ENCODE assay signal across 8 cellular contexts in genomic region chr12:120457133-120457532, GRCh38. TPM values are rescaled to one million over a fixed set of nuclear protein-coding genes. Genes with fewer than 3 reads are reported as not detected.
DNase-seq lines count a peak whose midpoint lies in the region; ATAC-seq and TF ChIP-seq lines count a peak whose summit lies in the region.

No MANE protein-coding gene starts in this region.

- no peaks in the 10 kb centered on the region for H3K9me3 Mint-ChIP-seq in activated naive CD4-positive, alpha-beta T cell treated with anti-CD3 and anti-CD28 coated beads, Interleukin-2, amount 10 ng/mL, durations not matched to agents 7 days and 5 days
- H3K9me3 Mint-ChIP-seq in endothelial cell (ENCODE audit: unreplicated experiment): no peaks in the 10 kb centered on the region

- no peak overlapping the region for H3K4me3 Mint-ChIP-seq in activated naive CD4-positive, alpha-beta T cell treated with anti-CD3 and anti-CD28 coated beads, Interleukin-2, amount 10 ng/mL, durations not matched to agents 7 days and 5 days
- H3K4me3 Mint-ChIP-seq in endothelial cell (ENCODE audit: unreplicated experiment): no peak overlapping the region

- peaks cover 3% of the 10 kb centered on the region for H3K4me1 Mint-ChIP-seq in activated naive CD4-positive, alpha-beta T cell treated with anti-CD3 and anti-CD28 coated beads, Interleukin-2, amount 10 ng/mL, durations not matched to agents 7 days and 5 days
- H3K4me1 Mint-ChIP-seq in endothelial cell (ENCODE audit: unreplicated experiment): no peaks in the 10 kb centered on the region

- H3K27ac Mint-ChIP-seq in activated naive CD4-positive, alpha-beta T cell treated with anti-CD3 and anti-CD28 coated beads, Interleukin-2, amount 10 ng/mL, durations not matched to agents 7 days and 5 days: peak overlapping the region; percentile 17
- H3K27ac Mint-ChIP-seq in endothelial cell (ENCODE audit: unreplicated experiment): no peak overlapping the region

- CTCF ChIA-PET in activated naive CD4-positive, alpha-beta T cell treated with anti-CD3 and anti-CD28 coated beads, Interleukin-2, amount 10 ng/mL, durations not matched to agents 7 days and 5 days (lab: Charles Lee): interaction anchor here (1.1 to 3.6 kb wide), 3 partner anchors 9 to 13 kb away, joined by 3 to 14 read pairs (median 6); partner anchors contain the start of gene SRSF9

- H3K4me3 ChIP-seq in lower leg skin (ENCODE audit: low read depth, poor library complexity, severe bottlenecking): no peak overlapping the region

- TF ChIP-seq CTCF in endothelial cell (IDR thresholded peaks at IDR 0.05; ENCODE audit: unreplicated experiment) (peak; percentile 14), lower leg skin (IDR thresholded peaks at IDR 0.05) (no peak)

- peaks cover 48% of the 10 kb centered on the region for H3K36me3 Mint-ChIP-seq in activated naive CD4-positive, alpha-beta T cell treated with anti-CD3 and anti-CD28 coated beads, Interleukin-2, amount 10 ng/mL, durations not matched to agents 7 days and 5 days
- H3K36me3 Mint-ChIP-seq in endothelial cell (ENCODE audit: low read depth, unreplicated experiment): peaks cover 25% of the 10 kb centered on the region

- H3K27me3 Mint-ChIP-seq in activated naive CD4-positive, alpha-beta T cell treated with anti-CD3 and anti-CD28 coated beads, Interleukin-2, amount 10 ng/mL, durations not matched to agents 7 days and 5 days: no peaks in the 10 kb centered on the region
- H3K27me3 Mint-ChIP-seq in endothelial cell (ENCODE audit: unreplicated experiment): peaks cover 1% of the 10 kb centered on the region

- no peak for DNase-seq in activated naive CD4-positive, alpha-beta T cell treated with anti-CD3 and anti-CD28 coated beads, Interleukin-2, amount 10 ng/mL, durations not matched to agents 7 days and 5 days
- DNase-seq in activated naive CD4-positive, alpha-beta T cell treated with anti-CD3 and anti-CD28 coated beads, Interleukin-2, amount 50 U/mL, for 16 hours: no peak
- DNase-seq in NCI-H82 (lab: John Stamatoyannopoulos, UW) (peak; percentile 76), endothelial cell (ENCODE audit: low spot score) (peak; percentile 14), lower leg skin (ENCODE audit: low spot score in 2 of 2) (no peak), UCSD-AML1 (lab: John Stamatoyannopoulos, UW; ENCODE audit: unreplicated experiment) (no peak)
- no peak for DNase-seq in stimulated activated naive CD8-positive, alpha-beta T cell treated with anti-CD3 and anti-CD28 coated beads, Interleukin-15, Interleukin-2, amounts not matched to agents 100 U/mL and 50 U/mL, for 24 hours
- no peak for DNase-seq in activated effector memory CD4-positive, alpha-beta T cell treated with anti-CD3 and anti-CD28 coated beads, Interleukin-2, amount 50 U/mL, for 16 hours

- peak; percentile 45 for ATAC-seq in stimulated activated naive CD8-positive, alpha-beta T cell treated with anti-CD3 and anti-CD28 coated beads, Interleukin-15, Interleukin-2, amounts not matched to agents 100 U/mL and 50 U/mL, for 24 hours

- no peak for TF ChIP-seq POLR2A in lower leg skin (IDR thresholded peaks at IDR 0.05)

- WGBS in lower leg skin, 2 donors: 83% methylated on average over 6 of the region's 6 CpGs

- intact Hi-C loops in lower leg skin (cut with DNase I; ENCODE audit: low total_unique reads): no loop called here

RNA-seq across cellular contexts. Expression of gene GATC, which starts 10.9 kb away (rescaled TPM):
- total RNA-seq in endothelial cell (ENCODE audit: unreplicated experiment): 25.5 TPM
- 10 to 100 TPM; 19.3 to 24.1 (median 20.1) TPM for total RNA-seq in lower leg skin

RNA-seq across cellular contexts. Expression of gene TRIAP1, which starts 10.9 kb away (rescaled TPM):
- total RNA-seq in endothelial cell (ENCODE audit: unreplicated experiment): 39.8 TPM
- 10 to 100 TPM in 3 of 4 donors, 1 to 10 TPM in 1; 9.6 to 20.2 (median 16.1) TPM for total RNA-seq in lower leg skin

RNA-seq across cellular contexts. Expression of gene SRSF9, which starts 12.4 kb away (rescaled TPM):
- total RNA-seq in endothelial cell (ENCODE audit: unreplicated experiment): 255 TPM
- total RNA-seq in lower leg skin: 10 to 100 TPM; 55.4 to 97.2 (median 81.2) TPM

RNA-seq across cellular contexts. Expression of gene COX6A1, which starts 19.2 kb away (rescaled TPM):
- total RNA-seq in endothelial cell (ENCODE audit: unreplicated experiment): 294 TPM
- 100 to 1,000 TPM; 638 to 834 (median 702) TPM for total RNA-seq in lower leg skin

RNA-seq across cellular contexts. Expression of gene DYNLL1, which starts 38.8 kb away (rescaled TPM):
- total RNA-seq in endothelial cell (ENCODE audit: unreplicated experiment): 392 TPM
- total RNA-seq in lower leg skin: 100 to 1,000 TPM; 310 to 529 (median 388) TPM

Comparison
In these comparisons a context has a peak if more than half of its experiments do, and no peak if none do; other contexts are left out.
1. DNase-seq: peak in NCI-H82 (single experiment) and endothelial cell (single experiment); none in activated naive CD4-positive, alpha-beta T cell treated with anti-CD3 and anti-CD28 coated beads, Interleukin-2, amount 10 ng/mL, durations not matched to agents 7 days and 5 days (single experiment), activated naive CD4-positive, alpha-beta T cell treated with anti-CD3 and anti-CD28 coated beads, Interleukin-2, amount 50 U/mL, for 16 hours (single experiment), stimulated activated naive CD8-positive, alpha-beta T cell treated with anti-CD3 and anti-CD28 coated beads, Interleukin-15, Interleukin-2, amounts not matched to agents 100 U/mL and 50 U/mL, for 24 hours (single experiment), lower leg skin (0 of 2), activated effector memory CD4-positive, alpha-beta T cell treated with anti-CD3 and anti-CD28 coated beads, Interleukin-2, amount 50 U/mL, for 16 hours (single experiment) and UCSD-AML1 (single experiment).